14 cellular contexts compared by ENCODE assay signal in the genomic region with DNA sequence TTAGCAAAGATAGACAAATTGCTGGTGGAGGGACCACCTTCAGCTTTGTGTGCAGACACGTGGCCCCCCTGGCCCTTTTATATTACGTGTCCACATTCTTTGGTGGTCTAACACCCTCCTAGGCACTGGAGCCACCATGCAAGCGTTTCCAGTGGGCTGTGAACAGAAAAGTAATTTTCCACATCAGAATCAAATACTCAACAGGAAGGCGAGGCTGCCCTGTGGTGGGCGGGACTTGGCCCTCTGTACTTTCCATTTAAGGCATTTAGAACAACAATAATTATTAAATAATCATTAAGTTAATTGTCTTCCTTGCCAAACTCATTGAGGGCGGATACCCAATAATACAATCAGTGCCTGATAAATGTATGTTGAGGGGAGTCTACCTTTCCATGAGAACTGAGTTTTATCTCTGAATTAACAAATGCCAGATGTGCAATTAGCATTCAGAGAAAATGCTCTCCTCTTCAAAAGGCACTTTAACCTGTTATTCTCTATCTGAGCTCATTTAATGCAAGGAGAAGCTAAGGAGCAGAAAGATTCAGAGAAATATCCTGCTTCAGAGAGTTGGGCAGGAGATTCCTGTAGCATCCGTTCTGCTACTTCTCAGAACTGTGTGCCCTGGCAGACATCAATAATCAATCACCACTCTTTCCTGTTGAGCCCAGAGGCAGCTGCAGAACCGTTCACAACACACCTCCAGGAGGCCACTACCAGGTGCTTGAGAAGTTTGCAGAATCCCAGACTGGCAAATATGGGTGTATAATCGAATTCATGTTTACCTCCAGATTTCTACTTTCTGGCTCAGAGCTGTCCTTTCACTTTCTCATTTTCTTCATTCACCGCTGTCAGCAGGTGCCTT.
A peak's percentile ranks its signal among the peaks of the same experiment; 100 is the strongest.
DNase-seq lines count a peak whose midpoint lies in the region; ATAC-seq and TF ChIP-seq lines count a peak whose summit lies in the region.
"Had no signal": no experiment of that assay in that cellular context is flagged by ENCODE, and none has a peak within 500 bp of the region (broad histone marks: within the 10 kb centered on the region; RNA-seq: fewer than 3 reads in every experiment).

No MANE protein-coding gene starts in this region.

- TF ChIP-seq CTCF in left lung (IDR thresholded peaks at IDR 0.05) = no peak

- H3K4me1 Mint-ChIP-seq in activated naive CD8-positive, alpha-beta T cell treated with anti-CD3 and anti-CD28 coated beads, Interleukin-2, amount 10 ng/mL, durations not matched to agents 7 days and 5 days = peaks cover 39% of the 10 kb centered on the region
- H3K4me1 Mint-ChIP-seq in stimulated activated naive B cell treated with anti-CD40 and anti-IgM and Interleukin-4, amounts not matched to agents 10 μg/mL and 1 μg/mL and 100 μg/mL, for 72 hours = peaks cover 44 to 78% of the 10 kb centered on the region in 2 donors

- H3K27me3 ChIP-seq in left lung = no peaks in the 10 kb centered on the region

- H3K4me1 ChIP-seq in left lung = peaks cover 15 to 77% of the 10 kb centered on the region in 2 donors
- H3K4me1 ChIP-seq: HAP-1 had no signal

- H3K27me3 Mint-ChIP-seq in activated naive CD8-positive, alpha-beta T cell treated with anti-CD3 and anti-CD28 coated beads, Interleukin-2, amount 10 ng/mL, durations not matched to agents 7 days and 5 days = no peaks in the 10 kb centered on the region
- H3K27me3 Mint-ChIP-seq in stimulated activated naive B cell treated with anti-CD40 and anti-IgM and Interleukin-4, amounts not matched to agents 10 μg/mL and 1 μg/mL and 100 μg/mL, for 72 hours = no peaks in the 10 kb centered on the region

- POLR2A ChIA-PET in activated naive CD8-positive, alpha-beta T cell treated with anti-CD3 and anti-CD28 coated beads, Interleukin-2, amount 10 ng/mL, durations not matched to agents 7 days and 5 days (lab: Charles Lee) = no interaction called here

- H3K27ac Mint-ChIP-seq in activated naive CD8-positive, alpha-beta T cell treated with anti-CD3 and anti-CD28 coated beads, Interleukin-2, amount 10 ng/mL, durations not matched to agents 7 days and 5 days = no peak overlapping the region
- H3K27ac Mint-ChIP-seq in stimulated activated naive B cell treated with anti-CD40 and anti-IgM and Interleukin-4, amounts not matched to agents 10 μg/mL and 1 μg/mL and 100 μg/mL, for 72 hours = peak overlapping the region; percentile 88

- no peak overlapping the region for H3K4me3 ChIP-seq in left lung
- H3K4me3 ChIP-seq: HAP-1 had no signal

- H3K36me3 Mint-ChIP-seq in activated naive CD8-positive, alpha-beta T cell treated with anti-CD3 and anti-CD28 coated beads, Interleukin-2, amount 10 ng/mL, durations not matched to agents 7 days and 5 days = peaks cover 12% of the 10 kb centered on the region
- peaks cover 15 to 41% of the 10 kb centered on the region in 2 donors for H3K36me3 Mint-ChIP-seq in stimulated activated naive B cell treated with anti-CD40 and anti-IgM and Interleukin-4, amounts not matched to agents 10 μg/mL and 1 μg/mL and 100 μg/mL, for 72 hours
- H3K36me3 Mint-ChIP-seq: activated naive CD4-positive, alpha-beta T cell treated with anti-CD3 and anti-CD28 coated beads, Interleukin-2, amount 50 U/mL, for 72 hours had no signal

- no peaks in the 10 kb centered on the region for H3K36me3 ChIP-seq in left lung
- H3K36me3 ChIP-seq: HAP-1, WERI-Rb-1 had no signal

- H3K9me3 ChIP-seq in left lung = no peaks in the 10 kb centered on the region
- H3K9me3 ChIP-seq: HAP-1 had no signal

- H3K27ac ChIP-seq in left lung = peak overlapping the region; percentile 30 to 38
- H3K27ac ChIP-seq: WERI-Rb-1 had no signal

- no peak overlapping the region for H3K4me3 Mint-ChIP-seq in activated naive CD8-positive, alpha-beta T cell treated with anti-CD3 and anti-CD28 coated beads, Interleukin-2, amount 10 ng/mL, durations not matched to agents 7 days and 5 days
- H3K4me3 Mint-ChIP-seq in stimulated activated naive B cell treated with anti-CD40 and anti-IgM and Interleukin-4, amounts not matched to agents 10 μg/mL and 1 μg/mL and 100 μg/mL, for 72 hours = no peak overlapping the region

- intact Hi-C loops in left lung (cut with DNase I) (no loop called here), sciatic nerve (cut with DNase I) (no loop called here)

- H3K9me3 Mint-ChIP-seq in activated naive CD8-positive, alpha-beta T cell treated with anti-CD3 and anti-CD28 coated beads, Interleukin-2, amount 10 ng/mL, durations not matched to agents 7 days and 5 days = no peaks in the 10 kb centered on the region
- no peaks in the 10 kb centered on the region for H3K9me3 Mint-ChIP-seq in stimulated activated naive B cell treated with anti-CD40 and anti-IgM and Interleukin-4, amounts not matched to agents 10 μg/mL and 1 μg/mL and 100 μg/mL, for 72 hours
- H3K9me3 Mint-ChIP-seq: activated naive CD4-positive, alpha-beta T cell treated with anti-CD3 and anti-CD28 coated beads, Interleukin-2, amount 50 U/mL, for 72 hours had no signal

- DNase-seq in NCI-H1417 (lab: John Stamatoyannopoulos, UW) (peak in 2 of 3 experiments; percentile 4 to 21), NCI-H1417 treated with DMSO at 0.1 percent for 48 hours (lab: John Stamatoyannopoulos, UW) (no peak), left lung (no peak), mesenteric fat pad (ENCODE audit: low spot score) (no peak), sciatic nerve (ENCODE audit: low spot score) (no peak)
- no peak for DNase-seq in activated naive CD8-positive, alpha-beta T cell treated with anti-CD3 and anti-CD28 coated beads, Interleukin-2, amount 10 ng/mL, durations not matched to agents 7 days and 5 days
- no peak for DNase-seq in stimulated activated naive B cell treated with anti-CD40 and anti-IgM and Interleukin-4, amounts not matched to agents 10 μg/mL and 1 μg/mL and 100 μg/mL, for 72 hours
- DNase-seq in activated CD4-positive, alpha-beta T cell treated with anti-CD3 and anti-CD28 coated beads for 1 hour = no peak
- DNase-seq: 8988T, NCI-H1048, PC-3, WERI-Rb-1 had no signal

- peak; percentile 66 for ATAC-seq in activated naive CD8-positive, alpha-beta T cell treated with anti-CD3 and anti-CD28 coated beads, Interleukin-2, amount 10 ng/mL, durations not matched to agents 7 days and 5 days (ENCODE audit: low read depth)
- ATAC-seq in left lung = no peak
- no peak for ATAC-seq in stimulated activated naive B cell treated with anti-CD40 and anti-IgM and Interleukin-4, amounts not matched to agents 10 μg/mL and 1 μg/mL and 100 μg/mL, for 72 hours (replicated peaks)
- ATAC-seq in sciatic nerve = no peak
- ATAC-seq: activated naive CD4-positive, alpha-beta T cell treated with anti-CD3 and anti-CD28 coated beads, Interleukin-2, amount 50 U/mL, for 72 hours; PC-3 had no signal

Comparison
In these comparisons a context has a peak if more than half of its experiments do, and no peak if none do; other contexts are left out.
1. DNase-seq: peak in NCI-H1417 (2 of 3); none in NCI-H1417 treated with DMSO at 0.1 percent for 48 hours (single experiment), activated naive CD8-positive, alpha-beta T cell treated with anti-CD3 and anti-CD28 coated beads, Interleukin-2, amount 10 ng/mL, durations not matched to agents 7 days and 5 days (single experiment), left lung (0 of 2), stimulated activated naive B cell treated with anti-CD40 and anti-IgM and Interleukin-4, amounts not matched to agents 10 μg/mL and 1 μg/mL and 100 μg/mL, for 72 hours (single experiment), mesenteric fat pad (single experiment), sciatic nerve (single experiment) and activated CD4-positive, alpha-beta T cell treated with anti-CD3 and anti-CD28 coated beads for 1 hour (single experiment).